23 cellular contexts compared by ENCODE assay signal in genomic region chr20:34012735-34013134, GRCh38. TPM values are rescaled to one million over a fixed set of nuclear protein-coding genes. Genes with fewer than 3 reads are reported as not detected.
DNase-seq lines count a peak whose midpoint lies in the region; ATAC-seq and TF ChIP-seq lines count a peak whose summit lies in the region.
"Had no signal": no experiment of that assay in that cellular context is flagged by ENCODE, and none has a peak within 500 bp of the region (broad histone marks: within the 10 kb centered on the region; RNA-seq: fewer than 3 reads in every experiment).

No MANE protein-coding gene starts in this region.

- no peak overlapping the region for H3K4me3 ChIP-seq in CD8-positive, alpha-beta T cell (ENCODE audit: low read depth, low read length)
- H3K4me3 ChIP-seq in vagina (no peak overlapping the region), tibial artery (no peak overlapping the region)
- H3K4me3 ChIP-seq: coronary artery, gastrocnemius medialis had no signal

- intact Hi-C loops in activated CD4-positive, alpha-beta T cell treated with anti-CD3 and anti-CD28 coated beads, Interleukin-2, amount 10 ng/mL, durations not matched to agents 24 days and 14 days (cut with micrococcal nuclease): no loop called here
- intact Hi-C loops in CD8-positive, alpha-beta T cell (cut with DNase I, micrococcal nuclease): no loop called here
- intact Hi-C loops in vagina (cut with DNase I) (no loop called here), tibial artery (cut with DNase I; ENCODE audit: low total_unique reads) (no loop called here)

- no peak for ATAC-seq in CD8-positive, alpha-beta T cell
- ATAC-seq in activated T-helper 17 cell treated with anti-CD3 and anti-CD28 coated beads, Interleukin-2, amount 50 U/mL, for 72 hours (replicated peaks): peak; percentile 79
- no peak for ATAC-seq in GM21825 (IDR thresholded peaks at IDR 0.05; ENCODE audit: unreplicated experiment)
- ATAC-seq: gastrocnemius medialis, Panc1 had no signal

- peaks cover 11% of the 10 kb centered on the region for H3K36me3 Mint-ChIP-seq in activated CD4-positive, alpha-beta T cell treated with anti-CD3 and anti-CD28 coated beads, Interleukin-2, amount 10 ng/mL, durations not matched to agents 24 days and 14 days (ENCODE audit: low read depth)
- H3K36me3 Mint-ChIP-seq in activated CD4-positive, alpha-beta T cell treated with anti-CD3 and anti-CD28 coated beads, Interleukin-2, amount 10 ng/mL, durations not matched to agents 7 days and 5 days (ENCODE audit: low read depth): peaks cover 13% of the 10 kb centered on the region
- H3K36me3 Mint-ChIP-seq in CD8-positive, alpha-beta T cell: peaks cover 6% of the 10 kb centered on the region
- no peaks in the 10 kb centered on the region for H3K36me3 Mint-ChIP-seq in activated T-helper 17 cell treated with anti-CD3 and anti-CD28 coated beads, Interleukin-2, amount 50 U/mL, for 72 hours (ENCODE audit: low read depth)
- no peaks in the 10 kb centered on the region for H3K36me3 Mint-ChIP-seq in immature natural killer cell

- no peaks in the 10 kb centered on the region for H3K9me3 ChIP-seq in CD8-positive, alpha-beta T cell (ENCODE audit: low read length)
- no peaks in the 10 kb centered on the region for H3K9me3 ChIP-seq in vagina
- no peaks in the 10 kb centered on the region for H3K9me3 ChIP-seq in tibial artery
- H3K9me3 ChIP-seq: gastrocnemius medialis had no signal

- DNase-seq in activated CD4-positive, alpha-beta T cell treated with anti-CD3 and anti-CD28 coated beads, Interleukin-2, amount 10 ng/mL, durations not matched to agents 24 days and 14 days: no peak
- no peak for DNase-seq in activated CD4-positive, alpha-beta T cell treated with anti-CD3 and anti-CD28 coated beads, Interleukin-2, amount 10 ng/mL, durations not matched to agents 7 days and 5 days
- no peak for DNase-seq in CD8-positive, alpha-beta T cell
- no peak for DNase-seq in immature natural killer cell
- no peak for DNase-seq in vagina (ENCODE audit: extremely low spot score in 2 of 2)
- DNase-seq in tibial artery: no peak
- DNase-seq: 8988T; activated CD4-positive, CD25-positive, alpha-beta regulatory T cell treated with anti-CD3 and anti-CD28 coated beads, Interleukin-2, amount 50 U/mL, for 72 hours; activated effector memory CD4-positive, alpha-beta T cell treated with Interleukin-2 at 50 U/mL for 16 hours; amygdala; DND-41; gastrocnemius medialis; HCEC 1CT; islet precursor cell; midbrain; NCI-H1092; NCI-H187; NCI-H524 treated with DMSO at 0.1 percent for 48 hours; posterior cingulate gyrus had no signal

- no peaks in the 10 kb centered on the region for H3K27me3 ChIP-seq in CD8-positive, alpha-beta T cell (ENCODE audit: insufficient read depth, low read length)
- H3K27me3 ChIP-seq in vagina (no peaks in the 10 kb centered on the region), tibial artery (no peaks in the 10 kb centered on the region)
- H3K27me3 ChIP-seq: gastrocnemius medialis had no signal

- H3K4me1 Mint-ChIP-seq in activated CD4-positive, alpha-beta T cell treated with anti-CD3 and anti-CD28 coated beads, Interleukin-2, amount 10 ng/mL, durations not matched to agents 24 days and 14 days: peaks cover 77% of the 10 kb centered on the region
- peaks cover 81% of the 10 kb centered on the region for H3K4me1 Mint-ChIP-seq in activated CD4-positive, alpha-beta T cell treated with anti-CD3 and anti-CD28 coated beads, Interleukin-2, amount 10 ng/mL, durations not matched to agents 7 days and 5 days
- peaks cover 96% of the 10 kb centered on the region for H3K4me1 Mint-ChIP-seq in CD8-positive, alpha-beta T cell (ENCODE audit: low read depth)
- H3K4me1 Mint-ChIP-seq in activated T-helper 17 cell treated with anti-CD3 and anti-CD28 coated beads, Interleukin-2, amount 50 U/mL, for 72 hours: peaks cover 67% of the 10 kb centered on the region
- H3K4me1 Mint-ChIP-seq in immature natural killer cell: peaks cover 93 to 99% of the 10 kb centered on the region in 2 donors

- no peak for TF ChIP-seq CTCF in CD8-positive, alpha-beta T cell (IDR thresholded peaks at IDR 0.05)
- TF ChIP-seq CTCF in vagina (IDR thresholded peaks at IDR 0.05): no peak
- TF ChIP-seq CTCF in tibial artery (IDR thresholded peaks at IDR 0.05): no peak

- no peaks in the 10 kb centered on the region for H3K36me3 ChIP-seq in CD8-positive, alpha-beta T cell (ENCODE audit: insufficient read depth, low read length)
- H3K36me3 ChIP-seq in vagina (no peaks in the 10 kb centered on the region), tibial artery (no peaks in the 10 kb centered on the region)
- H3K36me3 ChIP-seq: gastrocnemius medialis had no signal

- H3K27ac ChIP-seq in CD8-positive, alpha-beta T cell (ENCODE audit: low read depth, low read length): no peak overlapping the region
- H3K27ac ChIP-seq in vagina: no peak overlapping the region
- H3K27ac ChIP-seq in tibial artery: no peak overlapping the region
- H3K27ac ChIP-seq: coronary artery, gastrocnemius medialis had no signal

- H3K4me3 Mint-ChIP-seq in activated CD4-positive, alpha-beta T cell treated with anti-CD3 and anti-CD28 coated beads, Interleukin-2, amount 10 ng/mL, durations not matched to agents 24 days and 14 days: no peak overlapping the region
- H3K4me3 Mint-ChIP-seq in activated CD4-positive, alpha-beta T cell treated with anti-CD3 and anti-CD28 coated beads, Interleukin-2, amount 10 ng/mL, durations not matched to agents 7 days and 5 days: no peak overlapping the region
- H3K4me3 Mint-ChIP-seq in CD8-positive, alpha-beta T cell: no peak overlapping the region
- H3K4me3 Mint-ChIP-seq in activated T-helper 17 cell treated with anti-CD3 and anti-CD28 coated beads, Interleukin-2, amount 50 U/mL, for 72 hours: peak overlapping the region; percentile 63
- peak overlapping the region in 3 of 5 donors; percentile 16 to 39 (median 22) for H3K4me3 Mint-ChIP-seq in immature natural killer cell

- no peaks in the 10 kb centered on the region for H3K9me3 Mint-ChIP-seq in activated CD4-positive, alpha-beta T cell treated with anti-CD3 and anti-CD28 coated beads, Interleukin-2, amount 10 ng/mL, durations not matched to agents 24 days and 14 days
- H3K9me3 Mint-ChIP-seq in activated CD4-positive, alpha-beta T cell treated with anti-CD3 and anti-CD28 coated beads, Interleukin-2, amount 10 ng/mL, durations not matched to agents 7 days and 5 days: no peaks in the 10 kb centered on the region
- H3K9me3 Mint-ChIP-seq in CD8-positive, alpha-beta T cell: no peaks in the 10 kb centered on the region
- H3K9me3 Mint-ChIP-seq in activated T-helper 17 cell treated with anti-CD3 and anti-CD28 coated beads, Interleukin-2, amount 50 U/mL, for 72 hours: no peaks in the 10 kb centered on the region
- H3K9me3 Mint-ChIP-seq in immature natural killer cell: no peaks in the 10 kb centered on the region

- no peak for TF ChIP-seq POLR2A in vagina (IDR thresholded peaks at IDR 0.05)

- peak overlapping the region; percentile 30 for H3K27ac Mint-ChIP-seq in activated CD4-positive, alpha-beta T cell treated with anti-CD3 and anti-CD28 coated beads, Interleukin-2, amount 10 ng/mL, durations not matched to agents 24 days and 14 days
- no peak overlapping the region for H3K27ac Mint-ChIP-seq in activated CD4-positive, alpha-beta T cell treated with anti-CD3 and anti-CD28 coated beads, Interleukin-2, amount 10 ng/mL, durations not matched to agents 7 days and 5 days
- H3K27ac Mint-ChIP-seq in CD8-positive, alpha-beta T cell: peak overlapping the region; percentile 4
- H3K27ac Mint-ChIP-seq in activated T-helper 17 cell treated with anti-CD3 and anti-CD28 coated beads, Interleukin-2, amount 50 U/mL, for 72 hours: peak overlapping the region; percentile 92
- H3K27ac Mint-ChIP-seq in immature natural killer cell: peak overlapping the region in 5 of 6 donors; percentile 23 to 73 (median 72)

- POLR2A ChIA-PET in activated CD4-positive, alpha-beta T cell treated with anti-CD3 and anti-CD28 coated beads, Interleukin-2, amount 10 ng/mL, durations not matched to agents 7 days and 5 days (lab: Charles Lee): no interaction called here
- POLR2A ChIA-PET in CD8-positive, alpha-beta T cell (lab: Charles Lee): interaction anchor here (0.7 to 1.3 kb wide), 5 partner anchors 18 to 32 kb away, joined by 3 to 5 read pairs (median 3); partner anchors contain the start of gene RALY

- no peaks in the 10 kb centered on the region for H3K27me3 Mint-ChIP-seq in activated CD4-positive, alpha-beta T cell treated with anti-CD3 and anti-CD28 coated beads, Interleukin-2, amount 10 ng/mL, durations not matched to agents 24 days and 14 days
- H3K27me3 Mint-ChIP-seq in activated CD4-positive, alpha-beta T cell treated with anti-CD3 and anti-CD28 coated beads, Interleukin-2, amount 10 ng/mL, durations not matched to agents 7 days and 5 days: no peaks in the 10 kb centered on the region
- no peaks in the 10 kb centered on the region for H3K27me3 Mint-ChIP-seq in CD8-positive, alpha-beta T cell (ENCODE audit: low read depth)
- no peaks in the 10 kb centered on the region for H3K27me3 Mint-ChIP-seq in activated T-helper 17 cell treated with anti-CD3 and anti-CD28 coated beads, Interleukin-2, amount 50 U/mL, for 72 hours
- peaks cover 0 to 3% (median 0%) of the 10 kb centered on the region in 3 donors for H3K27me3 Mint-ChIP-seq in immature natural killer cell (ENCODE audit: low read depth in 3 of 3)

- CTCF ChIA-PET in activated CD4-positive, alpha-beta T cell treated with anti-CD3 and anti-CD28 coated beads, Interleukin-2, amount 10 ng/mL, durations not matched to agents 7 days and 5 days (lab: Charles Lee): interaction anchor here (1.2 kb wide), 1 partner anchor 13 kb away, joined by 3 read pairs; no protein-coding TSS in a partner anchor
- CTCF ChIA-PET in CD8-positive, alpha-beta T cell (lab: Charles Lee): no interaction called here

- H3K4me1 ChIP-seq in CD8-positive, alpha-beta T cell (ENCODE audit: insufficient read depth, low read length): peaks cover 83% of the 10 kb centered on the region
- H3K4me1 ChIP-seq in vagina: peaks cover 94% of the 10 kb centered on the region
- H3K4me1 ChIP-seq in tibial artery: peaks cover 0 to 99% (median 64%) of the 10 kb centered on the region in 4 donors

RNA-seq across cellular contexts. Expression of gene RALY, which starts 19.0 kb away (rescaled TPM):
- total RNA-seq in activated CD4-positive, alpha-beta T cell treated with anti-CD3 and anti-CD28 coated beads, Interleukin-2, amount 10 ng/mL, durations not matched to agents 24 days and 14 days: 152 and 153 TPM in 2 replicates
- 100 to 1,000 TPM; 208 to 229 TPM for total RNA-seq in activated CD4-positive, alpha-beta T cell treated with anti-CD3 and anti-CD28 coated beads, Interleukin-2, amount 10 ng/mL, durations not matched to agents 7 days and 5 days
- total RNA-seq in CD8-positive, alpha-beta T cell: 100 to 1,000 TPM; 110 to 113 TPM
- total RNA-seq in activated T-helper 17 cell treated with anti-CD3 and anti-CD28 coated beads, Interleukin-2, amount 50 U/mL, for 72 hours: 100 to 1,000 TPM; 112 to 142 TPM
- polyA plus RNA-seq in immature natural killer cell: 100 to 1,000 TPM; 271 to 323 (median 273) TPM
- total RNA-seq in vagina: 123 TPM

Comparison
In these comparisons a context has a peak if more than half of its experiments do, and no peak if none do; other contexts are left out.
1. H3K4me3 Mint-ChIP-seq: peak in activated T-helper 17 cell treated with anti-CD3 and anti-CD28 coated beads, Interleukin-2, amount 50 U/mL, for 72 hours (single experiment) and immature natural killer cell (3 of 5); none in activated CD4-positive, alpha-beta T cell treated with anti-CD3 and anti-CD28 coated beads, Interleukin-2, amount 10 ng/mL, durations not matched to agents 24 days and 14 days (single experiment), activated CD4-positive, alpha-beta T cell treated with anti-CD3 and anti-CD28 coated beads, Interleukin-2, amount 10 ng/mL, durations not matched to agents 7 days and 5 days (single experiment) and CD8-positive, alpha-beta T cell (single experiment).